Comparison of ENCODE assay signal across 1 cellular context in genomic region chr1:56790036-56790435, GRCh38.
TF ChIP-seq lines count a peak whose summit lies in the region.

No MANE protein-coding gene starts in this region.

TF ChIP-seq in GM12878, 131 proteins besides CTCF, POLR2A, EP300 and RAD21 (continued from another document):
- TF ChIP-seq REST (IDR thresholded peaks at IDR 0.05; ENCODE audit: low read depth, low read length) (no peak), ATF2 (IDR thresholded peaks at IDR 0.05; ENCODE audit: low read length) (no peak), NRF1 (conservative IDR thresholded peaks at IDR 0.05; ENCODE audit: low read depth, low read length) (no peak)
